10 cellular contexts compared by ENCODE assay signal in genomic region chr5:81675420-81675819, GRCh38.
"Had no signal": no experiment of that assay in that cellular context is flagged by ENCODE, and none has a peak within 500 bp of the region (broad histone marks: within the 10 kb centered on the region; RNA-seq: fewer than 3 reads in every experiment).

No MANE protein-coding gene starts in this region.

- H3K4me1 ChIP-seq: HAP-1 had no signal

- H3K9ac ChIP-seq: GM23248 had no signal

- H3K4me3 Mint-ChIP-seq: H9, HFFc6 had no signal

- DNase-seq: GM23248, GOT3, H7, H9, HCEC 1CT, HFFc6 had no signal

- H2AFZ ChIP-seq: GM23248 had no signal

- H3K4me1 Mint-ChIP-seq: H9 had no signal

- ATAC-seq: HCT116 had no signal

- FAIRE-seq: H1, H54 had no signal

- H3K4me3 ChIP-seq: GM23248, HAP-1 had no signal

- H3K27ac Mint-ChIP-seq: H9, HFFc6 had no signal

- H3K36me3 ChIP-seq: HAP-1 had no signal

- H3K9me3 ChIP-seq: HAP-1 had no signal

- H3K27ac ChIP-seq: GM23248 had no signal
